1 cellular context compared by ENCODE assay signal in the genomic region with DNA sequence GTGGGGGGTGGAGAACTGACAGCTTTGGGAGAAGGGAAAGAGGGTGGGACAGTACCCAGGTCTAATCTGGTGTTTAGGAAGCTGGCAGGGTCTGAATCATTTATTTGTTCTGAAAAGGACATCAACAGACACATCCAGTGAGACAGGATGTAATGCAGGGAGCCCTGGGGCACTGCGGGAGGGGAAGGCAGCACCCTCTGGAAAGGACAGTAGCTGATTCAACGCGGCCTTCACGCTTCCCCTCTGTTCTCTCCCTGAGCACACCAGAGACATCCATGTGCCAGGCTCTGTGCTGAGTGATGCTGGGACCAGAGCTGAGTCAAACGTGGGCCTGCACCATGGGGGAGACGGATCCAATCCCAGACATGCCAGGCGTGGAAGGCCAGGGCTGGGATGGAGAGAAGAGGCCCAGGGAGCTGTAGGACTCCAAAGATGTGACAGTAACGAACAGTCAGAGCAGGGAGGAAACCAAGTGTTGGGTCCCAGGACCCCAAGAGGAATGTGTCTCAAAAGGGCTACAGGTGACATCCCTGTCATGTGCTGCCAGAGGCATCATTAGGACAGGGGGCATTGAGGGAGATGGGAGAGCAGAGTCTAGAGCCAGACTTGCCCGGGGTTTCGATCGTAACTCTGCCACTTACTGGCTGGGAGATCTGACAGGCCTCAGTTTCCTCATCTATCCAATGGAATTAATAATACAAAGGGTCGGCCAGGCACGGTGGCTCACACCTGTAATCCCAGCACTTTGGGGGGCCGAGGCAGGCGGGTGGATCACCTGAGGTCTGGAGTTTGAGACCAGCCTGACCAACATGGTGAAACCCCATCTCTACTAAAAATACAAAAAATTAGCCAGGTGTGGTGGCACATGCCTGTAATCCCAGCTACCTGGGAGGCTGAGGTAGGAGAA.
TF ChIP-seq lines count a peak whose summit lies in the region.

No MANE protein-coding gene starts in this region.

TF ChIP-seq in HepG2, 621 proteins besides CTCF, POLR2A, EP300 and RAD21 (continued from another document and continues in another):
- TF ChIP-seq, protein P1, sequence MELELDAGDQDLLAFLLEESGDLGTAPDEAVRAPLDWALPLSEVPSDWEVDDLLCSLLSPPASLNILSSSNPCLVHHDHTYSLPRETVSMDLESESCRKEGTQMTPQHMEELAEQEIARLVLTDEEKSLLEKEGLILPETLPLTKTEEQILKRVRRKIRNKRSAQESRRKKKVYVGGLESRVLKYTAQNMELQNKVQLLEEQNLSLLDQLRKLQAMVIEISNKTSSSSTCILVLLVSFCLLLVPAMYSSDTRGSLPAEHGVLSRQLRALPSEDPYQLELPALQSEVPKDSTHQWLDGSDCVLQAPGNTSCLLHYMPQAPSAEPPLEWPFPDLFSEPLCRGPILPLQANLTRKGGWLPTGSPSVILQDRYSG (CRISPR knock-in tag; IDR thresholded peaks at IDR 0.05) = no peak
- TF ChIP-seq, protein P2, sequence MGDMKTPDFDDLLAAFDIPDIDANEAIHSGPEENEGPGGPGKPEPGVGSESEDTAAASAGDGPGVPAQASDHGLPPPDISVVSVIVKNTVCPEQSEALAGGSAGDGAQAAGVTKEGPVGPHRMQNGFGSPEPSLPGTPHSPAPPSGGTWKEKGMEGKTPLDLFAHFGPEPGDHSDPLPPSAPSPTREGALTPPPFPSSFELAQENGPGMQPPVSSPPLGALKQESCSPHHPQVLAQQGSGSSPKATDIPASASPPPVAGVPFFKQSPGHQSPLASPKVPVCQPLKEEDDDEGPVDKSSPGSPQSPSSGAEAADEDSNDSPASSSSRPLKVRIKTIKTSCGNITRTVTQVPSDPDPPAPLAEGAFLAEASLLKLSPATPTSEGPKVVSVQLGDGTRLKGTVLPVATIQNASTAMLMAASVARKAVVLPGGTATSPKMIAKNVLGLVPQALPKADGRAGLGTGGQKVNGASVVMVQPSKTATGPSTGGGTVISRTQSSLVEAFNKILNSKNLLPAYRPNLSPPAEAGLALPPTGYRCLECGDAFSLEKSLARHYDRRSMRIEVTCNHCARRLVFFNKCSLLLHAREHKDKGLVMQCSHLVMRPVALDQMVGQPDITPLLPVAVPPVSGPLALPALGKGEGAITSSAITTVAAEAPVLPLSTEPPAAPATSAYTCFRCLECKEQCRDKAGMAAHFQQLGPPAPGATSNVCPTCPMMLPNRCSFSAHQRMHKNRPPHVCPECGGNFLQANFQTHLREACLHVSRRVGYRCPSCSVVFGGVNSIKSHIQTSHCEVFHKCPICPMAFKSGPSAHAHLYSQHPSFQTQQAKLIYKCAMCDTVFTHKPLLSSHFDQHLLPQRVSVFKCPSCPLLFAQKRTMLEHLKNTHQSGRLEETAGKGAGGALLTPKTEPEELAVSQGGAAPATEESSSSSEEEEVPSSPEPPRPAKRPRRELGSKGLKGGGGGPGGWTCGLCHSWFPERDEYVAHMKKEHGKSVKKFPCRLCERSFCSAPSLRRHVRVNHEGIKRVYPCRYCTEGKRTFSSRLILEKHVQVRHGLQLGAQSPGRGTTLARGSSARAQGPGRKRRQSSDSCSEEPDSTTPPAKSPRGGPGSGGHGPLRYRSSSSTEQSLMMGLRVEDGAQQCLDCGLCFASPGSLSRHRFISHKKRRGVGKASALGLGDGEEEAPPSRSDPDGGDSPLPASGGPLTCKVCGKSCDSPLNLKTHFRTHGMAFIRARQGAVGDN (CRISPR knock-in tag; IDR thresholded peaks at IDR 0.05) = peak; percentile 92
- TF ChIP-seq SOX5 (CRISPR knock-in tag; IDR thresholded peaks at IDR 0.05; ENCODE audit: borderline replicate concordance) = peak; percentile 81; the same call in 1 of the 2 replicates
- TF ChIP-seq JUNB (CRISPR knock-in tag; IDR thresholded peaks at IDR 0.05; ENCODE audit: borderline replicate concordance) = 0 out of 2 replicates have a peak, but pooled peaks have one; percentile 24
- TF ChIP-seq KDM2A (CRISPR knock-in tag; IDR thresholded peaks at IDR 0.05; ENCODE audit: borderline replicate concordance, low read depth) = peak; percentile 66; the same call in 1 of the 2 replicates
- TF ChIP-seq PAX8 (CRISPR knock-in tag; IDR thresholded peaks at IDR 0.05; ENCODE audit: borderline replicate concordance) = no peak
- TF ChIP-seq ZNF331 (CRISPR knock-in tag; IDR thresholded peaks at IDR 0.05) = peak; percentile 25; the same call in 1 of the 2 replicates
- peak; percentile 51; the same call in 1 of the 2 replicates for TF ChIP-seq FOXA3 (CRISPR knock-in tag; IDR thresholded peaks at IDR 0.05)
- peak; percentile 81 for TF ChIP-seq RBM22 (optimal IDR thresholded peaks at IDR 0.05; ENCODE audit: low read length)
- TF ChIP-seq NRL (CRISPR knock-in tag; IDR thresholded peaks at IDR 0.05; ENCODE audit: borderline replicate concordance) = 0 out of 2 replicates have a peak, but pooled peaks have one; percentile 36
- TF ChIP-seq POLR2G (IDR thresholded peaks at IDR 0.05; ENCODE audit: low read depth, low read length) = peak; percentile 84
- TF ChIP-seq, protein P3, sequence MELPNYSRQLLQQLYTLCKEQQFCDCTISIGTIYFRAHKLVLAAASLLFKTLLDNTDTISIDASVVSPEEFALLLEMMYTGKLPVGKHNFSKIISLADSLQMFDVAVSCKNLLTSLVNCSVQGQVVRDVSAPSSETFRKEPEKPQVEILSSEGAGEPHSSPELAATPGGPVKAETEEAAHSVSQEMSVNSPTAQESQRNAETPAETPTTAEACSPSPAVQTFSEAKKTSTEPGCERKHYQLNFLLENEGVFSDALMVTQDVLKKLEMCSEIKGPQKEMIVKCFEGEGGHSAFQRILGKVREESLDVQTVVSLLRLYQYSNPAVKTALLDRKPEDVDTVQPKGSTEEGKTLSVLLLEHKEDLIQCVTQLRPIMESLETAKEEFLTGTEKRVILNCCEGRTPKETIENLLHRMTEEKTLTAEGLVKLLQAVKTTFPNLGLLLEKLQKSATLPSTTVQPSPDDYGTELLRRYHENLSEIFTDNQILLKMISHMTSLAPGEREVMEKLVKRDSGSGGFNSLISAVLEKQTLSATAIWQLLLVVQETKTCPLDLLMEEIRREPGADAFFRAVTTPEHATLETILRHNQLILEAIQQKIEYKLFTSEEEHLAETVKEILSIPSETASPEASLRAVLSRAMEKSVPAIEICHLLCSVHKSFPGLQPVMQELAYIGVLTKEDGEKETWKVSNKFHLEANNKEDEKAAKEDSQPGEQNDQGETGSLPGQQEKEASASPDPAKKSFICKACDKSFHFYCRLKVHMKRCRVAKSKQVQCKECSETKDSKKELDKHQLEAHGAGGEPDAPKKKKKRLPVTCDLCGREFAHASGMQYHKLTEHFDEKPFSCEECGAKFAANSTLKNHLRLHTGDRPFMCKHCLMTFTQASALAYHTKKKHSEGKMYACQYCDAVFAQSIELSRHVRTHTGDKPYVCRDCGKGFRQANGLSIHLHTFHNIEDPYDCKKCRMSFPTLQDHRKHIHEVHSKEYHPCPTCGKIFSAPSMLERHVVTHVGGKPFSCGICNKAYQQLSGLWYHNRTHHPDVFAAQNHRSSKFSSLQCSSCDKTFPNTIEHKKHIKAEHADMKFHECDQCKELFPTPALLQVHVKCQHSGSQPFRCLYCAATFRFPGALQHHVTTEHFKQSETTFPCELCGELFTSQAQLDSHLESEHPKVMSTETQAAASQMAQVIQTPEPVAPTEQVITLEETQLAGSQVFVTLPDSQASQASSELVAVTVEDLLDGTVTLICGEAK (IDR thresholded peaks at IDR 0.05) = no peak
- TF ChIP-seq, protein P3 (CRISPR knock-in tag; IDR thresholded peaks at IDR 0.05) = peak; percentile 52; the same call in 1 of the 2 replicates
- TF ChIP-seq, protein P4, sequence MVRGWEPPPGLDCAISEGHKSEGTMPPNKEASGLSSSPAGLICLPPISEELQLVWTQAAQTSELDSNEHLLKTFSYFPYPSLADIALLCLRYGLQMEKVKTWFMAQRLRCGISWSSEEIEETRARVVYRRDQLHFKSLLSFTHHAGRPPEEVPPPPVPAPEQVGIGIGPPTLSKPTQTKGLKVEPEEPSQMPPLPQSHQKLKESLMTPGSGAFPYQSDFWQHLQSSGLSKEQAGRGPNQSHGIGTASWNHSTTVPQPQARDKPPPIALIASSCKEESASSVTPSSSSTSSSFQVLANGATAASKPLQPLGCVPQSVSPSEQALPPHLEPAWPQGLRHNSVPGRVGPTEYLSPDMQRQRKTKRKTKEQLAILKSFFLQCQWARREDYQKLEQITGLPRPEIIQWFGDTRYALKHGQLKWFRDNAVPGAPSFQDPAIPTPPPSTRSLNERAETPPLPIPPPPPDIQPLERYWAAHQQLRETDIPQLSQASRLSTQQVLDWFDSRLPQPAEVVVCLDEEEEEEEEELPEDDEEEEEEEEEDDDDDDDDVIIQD (CRISPR knock-in tag; IDR thresholded peaks at IDR 0.05; ENCODE audit: low read depth) = peak; percentile 60; the same call in 1 of the 2 replicates
- peak; percentile 60; the same call in 1 of the 2 replicates for TF ChIP-seq ZNF33B (CRISPR knock-in tag; IDR thresholded peaks at IDR 0.05)
- TF ChIP-seq, protein P5, sequence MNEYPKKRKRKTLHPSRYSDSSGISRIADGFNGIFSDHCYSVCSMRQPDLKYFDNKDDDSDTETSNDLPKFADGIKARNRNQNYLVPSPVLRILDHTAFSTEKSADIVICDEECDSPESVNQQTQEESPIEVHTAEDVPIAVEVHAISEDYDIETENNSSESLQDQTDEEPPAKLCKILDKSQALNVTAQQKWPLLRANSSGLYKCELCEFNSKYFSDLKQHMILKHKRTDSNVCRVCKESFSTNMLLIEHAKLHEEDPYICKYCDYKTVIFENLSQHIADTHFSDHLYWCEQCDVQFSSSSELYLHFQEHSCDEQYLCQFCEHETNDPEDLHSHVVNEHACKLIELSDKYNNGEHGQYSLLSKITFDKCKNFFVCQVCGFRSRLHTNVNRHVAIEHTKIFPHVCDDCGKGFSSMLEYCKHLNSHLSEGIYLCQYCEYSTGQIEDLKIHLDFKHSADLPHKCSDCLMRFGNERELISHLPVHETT (CRISPR knock-in tag; conservative IDR thresholded peaks at IDR 0.05) = peak; percentile 54; the same call in 1 of the 2 replicates
- TF ChIP-seq, protein P6, sequence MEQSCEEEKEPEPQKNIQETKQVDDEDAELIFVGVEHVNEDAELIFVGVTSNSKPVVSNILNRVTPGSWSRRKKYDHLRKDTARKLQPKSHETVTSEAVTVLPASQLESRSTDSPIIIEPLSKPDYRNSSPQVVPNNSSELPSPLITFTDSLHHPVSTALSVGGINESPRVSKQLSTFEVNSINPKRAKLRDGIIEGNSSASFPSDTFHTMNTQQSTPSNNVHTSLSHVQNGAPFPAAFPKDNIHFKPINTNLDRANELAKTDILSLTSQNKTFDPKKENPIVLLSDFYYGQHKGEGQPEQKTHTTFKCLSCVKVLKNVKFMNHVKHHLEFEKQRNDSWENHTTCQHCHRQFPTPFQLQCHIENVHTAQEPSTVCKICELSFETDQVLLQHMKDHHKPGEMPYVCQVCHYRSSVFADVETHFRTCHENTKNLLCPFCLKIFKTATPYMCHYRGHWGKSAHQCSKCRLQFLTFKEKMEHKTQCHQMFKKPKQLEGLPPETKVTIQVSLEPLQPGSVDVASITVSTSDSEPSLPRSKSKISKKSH (CRISPR knock-in tag; IDR thresholded peaks at IDR 0.05; ENCODE audit: borderline replicate concordance) = 0 out of 2 replicates have a peak, but pooled peaks have one; percentile 18
- TF ChIP-seq ETV5 (CRISPR knock-in tag; IDR thresholded peaks at IDR 0.05; ENCODE audit: borderline replicate concordance) = peak; percentile 77; the same call in 1 of the 2 replicates
- TF ChIP-seq ZKSCAN8 (CRISPR knock-in tag; IDR thresholded peaks at IDR 0.05; ENCODE audit: borderline replicate concordance) = 0 out of 2 replicates have a peak, but pooled peaks have one; percentile 19
- TF ChIP-seq, protein P7, sequence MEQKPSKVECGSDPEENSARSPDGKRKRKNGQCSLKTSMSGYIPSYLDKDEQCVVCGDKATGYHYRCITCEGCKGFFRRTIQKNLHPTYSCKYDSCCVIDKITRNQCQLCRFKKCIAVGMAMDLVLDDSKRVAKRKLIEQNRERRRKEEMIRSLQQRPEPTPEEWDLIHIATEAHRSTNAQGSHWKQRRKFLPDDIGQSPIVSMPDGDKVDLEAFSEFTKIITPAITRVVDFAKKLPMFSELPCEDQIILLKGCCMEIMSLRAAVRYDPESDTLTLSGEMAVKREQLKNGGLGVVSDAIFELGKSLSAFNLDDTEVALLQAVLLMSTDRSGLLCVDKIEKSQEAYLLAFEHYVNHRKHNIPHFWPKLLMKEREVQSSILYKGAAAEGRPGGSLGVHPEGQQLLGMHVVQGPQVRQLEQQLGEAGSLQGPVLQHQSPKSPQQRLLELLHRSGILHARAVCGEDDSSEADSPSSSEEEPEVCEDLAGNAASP (CRISPR knock-in tag; IDR thresholded peaks at IDR 0.05; ENCODE audit: borderline replicate concordance) = no peak
- TF ChIP-seq ZNF605 (CRISPR knock-in tag; IDR thresholded peaks at IDR 0.05) = peak; percentile 67; the same call in 1 of the 2 replicates
- TF ChIP-seq CCDC6 (CRISPR knock-in tag; IDR thresholded peaks at IDR 0.05) = no peak
- TF ChIP-seq NR1H2 (CRISPR knock-in tag; IDR thresholded peaks at IDR 0.05; ENCODE audit: borderline replicate concordance, low read depth) = no peak
- TF ChIP-seq SALL1 (CRISPR knock-in tag; IDR thresholded peaks at IDR 0.05) = peak; percentile 47; the same call in 1 of the 2 replicates
